ENCODE assay signal across 20 cellular contexts in genomic region chr1:160799641-160800040, GRCh38. TPM values are rescaled to one million over a fixed set of nuclear protein-coding genes. Genes with fewer than 3 reads are reported as not detected.
DNase-seq lines count a peak whose midpoint lies in the region; ATAC-seq lines count a peak whose summit lies in the region.
"Had no signal": no experiment of that assay in that cellular context is flagged by ENCODE, and none has a peak within 500 bp of the region (broad histone marks: within the 10 kb centered on the region; RNA-seq: fewer than 3 reads in every experiment).

No MANE protein-coding gene starts in this region.

- H3K4me1 ChIP-seq in CD4-positive, CD25-positive, alpha-beta regulatory T cell (ENCODE audit: control insufficient read depth, insufficient read depth, low read length, poor library complexity, severe bottlenecking) = peaks cover 71% of the 10 kb centered on the region
- peaks cover 54% of the 10 kb centered on the region for H3K4me1 ChIP-seq in CD8-positive, alpha-beta memory T cell (ENCODE audit: insufficient read depth, low read length)
- H3K4me1 ChIP-seq in mononuclear cell (ENCODE audit: insufficient read depth, low read length) = peaks cover 66% of the 10 kb centered on the region
- H3K4me1 ChIP-seq: right atrium auricular region, transverse colon had no signal

- H3K36me3 Mint-ChIP-seq in CD4-positive, CD25-positive, alpha-beta regulatory T cell = peaks cover 49% of the 10 kb centered on the region
- peaks cover 25 to 76% (median 30%) of the 10 kb centered on the region in 3 donors for H3K36me3 Mint-ChIP-seq in CD8-positive, alpha-beta memory T cell
- H3K36me3 Mint-ChIP-seq in activated T-helper 1 cell treated with anti-CD3 and anti-CD28 coated beads, Interleukin-12 subunit alpha, Interleukin-12 subunit beta, Interleukin-2, Interleukin-4 antibody, amounts not matched to agents 30 ng/mL and 10 ng/mL and 1 ng/mL, durations not matched to agents 14 hours and 24 hours and 36 hours (ENCODE audit: low read depth) = peaks cover 6% of the 10 kb centered on the region

- peaks cover 0 to 4% (median 0%) of the 10 kb centered on the region in 7 donors for H3K9me3 Mint-ChIP-seq in CD4-positive, CD25-positive, alpha-beta regulatory T cell
- no peaks in the 10 kb centered on the region for H3K9me3 Mint-ChIP-seq in CD8-positive, alpha-beta memory T cell
- H3K9me3 Mint-ChIP-seq in activated T-helper 1 cell treated with anti-CD3 and anti-CD28 coated beads, Interleukin-12 subunit alpha, Interleukin-12 subunit beta, Interleukin-2, Interleukin-4 antibody, amounts not matched to agents 30 ng/mL and 10 ng/mL and 1 ng/mL, durations not matched to agents 14 hours and 24 hours and 36 hours = peaks cover 15% of the 10 kb centered on the region

- no peak for DNase-seq in CD4-positive, CD25-positive, alpha-beta regulatory T cell
- DNase-seq in CD8-positive, alpha-beta memory T cell = no peak
- DNase-seq in activated T-helper 1 cell treated with anti-CD3 and anti-CD28 coated beads, Interleukin-12 subunit alpha, Interleukin-12 subunit beta, Interleukin-2, Interleukin-4 antibody, amounts not matched to agents 30 ng/mL and 10 ng/mL and 1 ng/mL, durations not matched to agents 14 hours and 24 hours and 36 hours (ENCODE audit: low spot score) = no peak
- no peak for DNase-seq in NCI-H446 (lab: John Stamatoyannopoulos, UW)
- DNase-seq in activated effector memory CD4-positive, alpha-beta T cell treated with Interleukin-2 at 50 U/mL for 16 hours = no peak
- DNase-seq: activated CD4-positive, alpha-beta T cell treated with anti-CD3 and anti-CD28 coated beads, Interleukin-2, amount 50 U/mL, for 4 hours; activated effector memory CD4-positive, alpha-beta T cell treated with anti-CD3 and anti-CD28 coated beads, Interleukin-2, amount 50 U/mL, for 16 hours; AML-193; DMS 273 treated with DMSO at 0.1 percent for 48 hours; GDM1; heart right ventricle; NCI-H1105 treated with DMSO at 0.1 percent for 48 hours; NCI-H524; transverse colon had no signal

- H3K4me3 Mint-ChIP-seq in CD4-positive, CD25-positive, alpha-beta regulatory T cell = peak overlapping the region; percentile 95 to 98 (median 98)
- H3K4me3 Mint-ChIP-seq in CD8-positive, alpha-beta memory T cell = peak overlapping the region; percentile 96 to 99 (median 97)
- H3K4me3 Mint-ChIP-seq in activated T-helper 1 cell treated with anti-CD3 and anti-CD28 coated beads, Interleukin-12 subunit alpha, Interleukin-12 subunit beta, Interleukin-2, Interleukin-4 antibody, amounts not matched to agents 30 ng/mL and 10 ng/mL and 1 ng/mL, durations not matched to agents 14 hours and 24 hours and 36 hours = peak overlapping the region; percentile 40

- H3K27me3 Mint-ChIP-seq in CD4-positive, CD25-positive, alpha-beta regulatory T cell = no peaks in the 10 kb centered on the region
- no peaks in the 10 kb centered on the region for H3K27me3 Mint-ChIP-seq in CD8-positive, alpha-beta memory T cell
- H3K27me3 Mint-ChIP-seq in activated T-helper 1 cell treated with anti-CD3 and anti-CD28 coated beads, Interleukin-12 subunit alpha, Interleukin-12 subunit beta, Interleukin-2, Interleukin-4 antibody, amounts not matched to agents 30 ng/mL and 10 ng/mL and 1 ng/mL, durations not matched to agents 14 hours and 24 hours and 36 hours (ENCODE audit: insufficient read depth) = peaks cover 3% of the 10 kb centered on the region

- H3K36me3 ChIP-seq in CD4-positive, CD25-positive, alpha-beta regulatory T cell (ENCODE audit: control insufficient read depth, insufficient read depth, low read length) = peaks cover 38% of the 10 kb centered on the region
- H3K36me3 ChIP-seq in CD8-positive, alpha-beta memory T cell (ENCODE audit: insufficient read depth, low read length) = peaks cover 3% of the 10 kb centered on the region
- H3K36me3 ChIP-seq: heart right ventricle, right atrium auricular region, transverse colon had no signal

- H3K9me3 ChIP-seq in CD4-positive, CD25-positive, alpha-beta regulatory T cell (ENCODE audit: control insufficient read depth in 2 of 2, low read length in 2 of 2) = no peaks in the 10 kb centered on the region
- H3K9me3 ChIP-seq in CD8-positive, alpha-beta memory T cell (ENCODE audit: low read length) = no peaks in the 10 kb centered on the region
- no peaks in the 10 kb centered on the region for H3K9me3 ChIP-seq in mononuclear cell (ENCODE audit: low read depth, low read length)
- H3K9me3 ChIP-seq: right atrium auricular region, transverse colon had no signal

- H3K27me3 ChIP-seq in CD4-positive, CD25-positive, alpha-beta regulatory T cell (ENCODE audit: control insufficient read depth, insufficient read depth, low read length) = no peaks in the 10 kb centered on the region
- no peaks in the 10 kb centered on the region for H3K27me3 ChIP-seq in CD8-positive, alpha-beta memory T cell (ENCODE audit: insufficient read depth, low read length, poor library complexity, severe bottlenecking)
- H3K27me3 ChIP-seq in mononuclear cell (ENCODE audit: insufficient read depth, low read length) = no peaks in the 10 kb centered on the region
- H3K27me3 ChIP-seq: right atrium auricular region, transverse colon had no signal

- intact Hi-C loops in activated T-helper 1 cell treated with anti-CD3 and anti-CD28 coated beads, Interleukin-12 subunit alpha, Interleukin-12 subunit beta, Interleukin-2, Interleukin-4 antibody, amounts not matched to agents 30 ng/mL and 10 ng/mL and 1 ng/mL, durations not matched to agents 14 hours and 24 hours and 36 hours (cut with micrococcal nuclease) = loop anchor here (2.0 to 10.0 kb wide), 2 partner anchors 73 to 455 kb away; partner anchors contain the start of genes COPA and NCSTN

- CTCF ChIA-PET in CD8-positive, alpha-beta memory T cell (lab: Charles Lee) = interaction anchor here (1.1 to 5.0 kb wide), 5 partner anchors 20 to 152 kb away, joined by 3 to 21 read pairs (median 4); no protein-coding TSS in a partner anchor

- POLR2A ChIA-PET in CD8-positive, alpha-beta memory T cell (lab: Charles Lee) = no interaction called here

- H3K4me1 Mint-ChIP-seq in CD4-positive, CD25-positive, alpha-beta regulatory T cell = peaks cover 31 to 77% (median 60%) of the 10 kb centered on the region in 4 donors
- H3K4me1 Mint-ChIP-seq in CD8-positive, alpha-beta memory T cell = peaks cover 71 to 88% (median 86%) of the 10 kb centered on the region in 3 donors
- H3K4me1 Mint-ChIP-seq in activated T-helper 1 cell treated with anti-CD3 and anti-CD28 coated beads, Interleukin-12 subunit alpha, Interleukin-12 subunit beta, Interleukin-2, Interleukin-4 antibody, amounts not matched to agents 30 ng/mL and 10 ng/mL and 1 ng/mL, durations not matched to agents 14 hours and 24 hours and 36 hours (ENCODE audit: low read depth) = peaks cover 70% of the 10 kb centered on the region

- no peak for ATAC-seq in CD4-positive, CD25-positive, alpha-beta regulatory T cell (ENCODE audit: low read depth in 2 of 2)
- ATAC-seq in HG03432 (IDR thresholded peaks at IDR 0.05; ENCODE audit: unreplicated experiment) = no peak
- ATAC-seq: heart right ventricle had no signal

- H3K27ac Mint-ChIP-seq in CD4-positive, CD25-positive, alpha-beta regulatory T cell = peak overlapping the region; percentile 96 to 99 (median 96)
- peak overlapping the region; percentile 92 to 98 (median 97) for H3K27ac Mint-ChIP-seq in CD8-positive, alpha-beta memory T cell
- no peak overlapping the region for H3K27ac Mint-ChIP-seq in activated T-helper 1 cell treated with anti-CD3 and anti-CD28 coated beads, Interleukin-12 subunit alpha, Interleukin-12 subunit beta, Interleukin-2, Interleukin-4 antibody, amounts not matched to agents 30 ng/mL and 10 ng/mL and 1 ng/mL, durations not matched to agents 14 hours and 24 hours and 36 hours

- no peak overlapping the region for H3K27ac ChIP-seq in CD4-positive, CD25-positive, alpha-beta regulatory T cell (ENCODE audit: insufficient read depth, low read length, poor library complexity, severe bottlenecking)
- no peak overlapping the region for H3K27ac ChIP-seq in CD8-positive, alpha-beta memory T cell (ENCODE audit: low read depth, low read length)
- H3K27ac ChIP-seq: right atrium auricular region had no signal

- H3K4me3 ChIP-seq in CD4-positive, CD25-positive, alpha-beta regulatory T cell (ENCODE audit: low read depth, low read length) = peak overlapping the region; percentile 98
- peak overlapping the region; percentile 80 for H3K4me3 ChIP-seq in CD8-positive, alpha-beta memory T cell (ENCODE audit: low read length)
- peak overlapping the region; percentile 14 for H3K4me3 ChIP-seq in mononuclear cell (ENCODE audit: low read length)
- H3K4me3 ChIP-seq: heart right ventricle, right atrium auricular region, transverse colon had no signal

RNA-seq across cellular contexts. Expression of gene LY9, which starts 3.7 kb away (rescaled TPM):
- 105 TPM for total RNA-seq in CD4-positive, CD25-positive, alpha-beta regulatory T cell
- polyA plus RNA-seq in CD4-positive, CD25-positive, alpha-beta regulatory T cell = 100 to 1,000 TPM; 124 to 147 (median 131) TPM
- total RNA-seq in CD8-positive, alpha-beta memory T cell = 10 to 100 TPM; 16.4 to 16.5 TPM
- polyA plus RNA-seq in CD8-positive, alpha-beta memory T cell = 206 TPM
- 0.49 and 0.71 TPM in 2 replicates for total RNA-seq in activated T-helper 1 cell treated with anti-CD3 and anti-CD28 coated beads, Interleukin-12 subunit alpha, Interleukin-12 subunit beta, Interleukin-2, Interleukin-4 antibody, amounts not matched to agents 30 ng/mL and 10 ng/mL and 1 ng/mL, durations not matched to agents 14 hours and 24 hours and 36 hours
- total RNA-seq in mononuclear cell = 93.1 TPM
- total RNA-seq: H1, LHCN-M2, osteoblast had no signal
- polyA plus RNA-seq: H1 had no signal

Comparison
In these comparisons a context has a peak if more than half of its experiments do, and no peak if none do; other contexts are left out.
1. H3K4me3 ChIP-seq: peak in every context shown above with its lines; median percentile 98 in CD4-positive, CD25-positive, alpha-beta regulatory T cell; 80 in CD8-positive, alpha-beta memory T cell; 14 in mononuclear cell.
2. H3K4me3 Mint-ChIP-seq: peak in every context shown above with its lines; median percentile 98 in CD4-positive, CD25-positive, alpha-beta regulatory T cell; 97 in CD8-positive, alpha-beta memory T cell; 40 in activated T-helper 1 cell treated with anti-CD3 and anti-CD28 coated beads, Interleukin-12 subunit alpha, Interleukin-12 subunit beta, Interleukin-2, Interleukin-4 antibody, amounts not matched to agents 30 ng/mL and 10 ng/mL and 1 ng/mL, durations not matched to agents 14 hours and 24 hours and 36 hours.
3. RNA of gene LY9, which starts 3.7 kb away (total RNA-seq): 105 TPM in CD4-positive, CD25-positive, alpha-beta regulatory T cell (single experiment), 93.1 TPM in mononuclear cell (single experiment) and 16.4 to 16.5 TPM in CD8-positive, alpha-beta memory T cell; 0.49 to 0.71 TPM in activated T-helper 1 cell treated with anti-CD3 and anti-CD28 coated beads, Interleukin-12 subunit alpha, Interleukin-12 subunit beta, Interleukin-2, Interleukin-4 antibody, amounts not matched to agents 30 ng/mL and 10 ng/mL and 1 ng/mL, durations not matched to agents 14 hours and 24 hours and 36 hours; every median in the first group is over 10 times any median in the second.